1 cellular context compared by ENCODE assay signal in the genomic region with DNA sequence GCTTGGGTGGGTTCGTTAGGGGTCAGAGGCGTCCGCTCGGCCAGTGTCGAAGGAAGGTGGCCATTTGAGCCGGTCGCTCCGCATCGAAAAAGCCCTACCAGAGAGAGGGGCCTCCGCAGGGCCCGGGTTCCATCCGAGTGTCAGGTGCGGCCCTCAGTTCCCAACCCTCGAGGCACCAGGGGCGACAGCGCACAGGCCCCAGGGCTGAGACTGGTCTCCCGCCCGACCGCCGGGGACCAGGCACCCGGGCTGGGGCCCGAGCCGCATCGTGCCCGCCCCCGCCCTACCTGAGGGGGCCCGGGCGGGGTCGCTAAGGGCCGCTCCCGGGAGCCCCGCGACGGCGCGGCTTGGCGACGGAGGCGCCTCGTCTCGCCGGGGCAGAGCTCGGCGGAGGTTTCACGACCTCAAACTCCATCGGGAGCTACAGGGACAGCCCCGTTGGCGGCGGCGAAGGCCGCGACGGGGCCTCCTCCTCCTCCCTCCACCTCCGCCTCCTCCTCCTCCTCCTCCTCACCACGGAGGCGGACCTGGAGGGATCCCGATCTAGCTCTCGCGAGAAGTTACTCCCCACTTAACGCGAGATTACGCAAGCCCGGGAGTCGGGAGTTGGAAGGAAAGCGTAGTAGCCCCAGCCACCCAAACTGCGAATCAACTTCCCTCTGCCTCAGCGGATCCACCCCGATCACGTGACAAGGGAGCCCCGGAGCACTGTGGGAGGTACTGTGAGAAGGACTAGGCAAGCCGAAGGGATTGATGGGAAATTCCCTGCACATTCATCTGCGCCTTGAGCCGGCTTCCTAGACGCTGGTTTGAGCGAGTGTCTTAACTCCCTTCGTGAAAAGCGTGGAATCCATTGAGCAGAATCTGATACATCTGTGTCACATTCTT.
A peak's percentile ranks its signal among the peaks of the same experiment; 100 is the strongest.
TF ChIP-seq lines count a peak whose summit lies in the region.

RC3H2 (minus strand) TSS at position 537 of the 888 bp plus-strand sequence. CDS start 7,850 bp downstream, outside the sequence.

TF ChIP-seq in HepG2, 621 proteins besides CTCF, POLR2A, EP300 and RAD21 (continued from another document and continues in another):
- TF ChIP-seq MYC (CRISPR knock-in tag; IDR thresholded peaks at IDR 0.05; ENCODE audit: borderline replicate concordance), result peak; percentile 52
- no peak for TF ChIP-seq KIAA2018 (CRISPR knock-in tag; IDR thresholded peaks at IDR 0.05; ENCODE audit: borderline replicate concordance)
- no peak for TF ChIP-seq ZHX1 (CRISPR knock-in tag; IDR thresholded peaks at IDR 0.05; ENCODE audit: low read depth)
- TF ChIP-seq NFYC (CRISPR knock-in tag; IDR thresholded peaks at IDR 0.05), result peak; percentile 62
- no peak for TF ChIP-seq ZNF850 (CRISPR knock-in tag; conservative IDR thresholded peaks at IDR 0.05)
- TF ChIP-seq STAT6 (CRISPR knock-in tag; IDR thresholded peaks at IDR 0.05; ENCODE audit: borderline replicate concordance), result no peak
- TF ChIP-seq ZBTB10 (CRISPR knock-in tag; IDR thresholded peaks at IDR 0.05; ENCODE audit: borderline replicate concordance), result no peak
- peak; percentile 82 for TF ChIP-seq HNRNPLL (IDR thresholded peaks at IDR 0.05; ENCODE audit: low read depth, low read length, poor library complexity, severe bottlenecking)
- no peak for TF ChIP-seq KLF15 (CRISPR knock-in tag; IDR thresholded peaks at IDR 0.05; ENCODE audit: borderline replicate concordance)
- no peak for TF ChIP-seq ELF4 (CRISPR knock-in tag; IDR thresholded peaks at IDR 0.05; ENCODE audit: borderline replicate concordance)
- TF ChIP-seq SRY (CRISPR knock-in tag; IDR thresholded peaks at IDR 0.05), result peak; percentile 76; the same call in 1 of the 2 replicates
- no peak for TF ChIP-seq ZNF567 (CRISPR knock-in tag; IDR thresholded peaks at IDR 0.05; ENCODE audit: borderline replicate concordance)
- peak; percentile 92 for TF ChIP-seq GATAD1 (CRISPR knock-in tag; IDR thresholded peaks at IDR 0.05)
- TF ChIP-seq SPEN (CRISPR knock-in tag; IDR thresholded peaks at IDR 0.05; ENCODE audit: low read depth), result peak; percentile 93
- TF ChIP-seq ZNF646 (CRISPR knock-in tag; IDR thresholded peaks at IDR 0.05), result no peak
- TF ChIP-seq CAMTA2 (CRISPR knock-in tag; IDR thresholded peaks at IDR 0.05; ENCODE audit: borderline replicate concordance), result 0 out of 2 replicates have a peak, but pooled peaks have one; percentile 27
- TF ChIP-seq, protein P1, sequence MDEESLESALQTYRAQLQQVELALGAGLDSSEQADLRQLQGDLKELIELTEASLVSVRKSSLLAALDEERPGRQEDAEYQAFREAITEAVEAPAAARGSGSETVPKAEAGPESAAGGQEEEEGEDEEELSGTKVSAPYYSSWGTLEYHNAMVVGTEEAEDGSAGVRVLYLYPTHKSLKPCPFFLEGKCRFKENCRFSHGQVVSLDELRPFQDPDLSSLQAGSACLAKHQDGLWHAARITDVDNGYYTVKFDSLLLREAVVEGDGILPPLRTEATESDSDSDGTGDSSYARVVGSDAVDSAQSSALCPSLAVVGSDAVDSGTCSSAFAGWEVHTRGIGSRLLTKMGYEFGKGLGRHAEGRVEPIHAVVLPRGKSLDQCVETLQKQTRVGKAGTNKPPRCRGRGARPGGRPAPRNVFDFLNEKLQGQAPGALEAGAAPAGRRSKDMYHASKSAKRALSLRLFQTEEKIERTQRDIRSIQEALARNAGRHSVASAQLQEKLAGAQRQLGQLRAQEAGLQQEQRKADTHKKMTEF (CRISPR knock-in tag; IDR thresholded peaks at IDR 0.05), result peak; percentile 63
- no peak for TF ChIP-seq MED1 (CRISPR knock-in tag; IDR thresholded peaks at IDR 0.05)
- peak; percentile 92 for TF ChIP-seq KAT8 (CRISPR knock-in tag; IDR thresholded peaks at IDR 0.05)
- TF ChIP-seq MTF1 (CRISPR knock-in tag; IDR thresholded peaks at IDR 0.05), result 0 out of 2 replicates have a peak, but pooled peaks have one; percentile 28
- no peak; the same call in 1 of the 2 replicates for TF ChIP-seq ZIK1 (CRISPR knock-in tag; IDR thresholded peaks at IDR 0.05; ENCODE audit: borderline replicate concordance, low read depth)
- TF ChIP-seq GTF2F1 (IDR thresholded peaks at IDR 0.05; ENCODE audit: low read length), result peak; percentile 91
